In the genomic region with DNA sequence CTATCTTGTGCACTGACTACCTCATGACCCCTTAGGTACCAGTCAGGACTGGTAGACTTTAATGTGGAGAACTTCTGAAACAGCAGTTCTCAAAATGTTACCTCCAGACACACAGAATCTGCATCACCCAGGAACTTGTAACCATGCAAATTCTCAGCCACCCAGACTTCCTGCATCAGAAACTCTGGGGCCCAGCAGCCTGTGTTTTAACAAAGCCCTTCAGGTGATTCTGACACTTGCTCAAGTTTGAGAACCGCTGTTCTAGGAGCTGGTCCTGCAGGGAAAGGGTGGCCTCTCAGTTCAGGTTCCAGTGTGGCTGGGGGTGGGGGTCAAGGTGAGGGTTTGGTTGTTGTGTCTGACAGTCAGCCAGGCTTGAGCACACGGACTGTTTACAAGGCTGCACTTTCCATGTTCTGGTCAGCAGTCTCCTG, we compare ENCODE assay signal across 8 cellular contexts.
DNase-seq lines count a peak whose midpoint lies in the region; ATAC-seq and TF ChIP-seq lines count a peak whose summit lies in the region.

No MANE protein-coding gene starts in this region.

- peaks cover 26% of the 10 kb centered on the region for H3K36me3 Mint-ChIP-seq in central memory CD8-positive, alpha-beta T cell (ENCODE audit: insufficient read depth)

- H3K9me3 Mint-ChIP-seq in central memory CD8-positive, alpha-beta T cell, result no peaks in the 10 kb centered on the region

- H3K36me3 ChIP-seq in GM06990 (ENCODE audit: control insufficient read depth, insufficient read depth, low read length), result peaks cover 15% of the 10 kb centered on the region
- peaks cover 50% of the 10 kb centered on the region for H3K36me3 ChIP-seq in KOPT-K1 (ENCODE audit: insufficient read depth, low read length)

- peak overlapping the region; percentile 98 for H3K27ac Mint-ChIP-seq in central memory CD8-positive, alpha-beta T cell (ENCODE audit: low read depth)

- no peaks in the 10 kb centered on the region for H3K27me3 Mint-ChIP-seq in central memory CD8-positive, alpha-beta T cell

- H3K9me3 ChIP-seq in KOPT-K1 (ENCODE audit: insufficient read depth, low read length, poor library complexity, severe bottlenecking), result peaks cover 17% of the 10 kb centered on the region

- H3K4me1 Mint-ChIP-seq in central memory CD8-positive, alpha-beta T cell, result peaks cover 50% of the 10 kb centered on the region

- no peak for TF ChIP-seq CTCF in GM06990 (IDR thresholded peaks at IDR 0.05; ENCODE audit: insufficient read depth, low read length, poor library complexity, severe bottlenecking)

- H3K4me3 ChIP-seq in GM06990 (replicated peaks; ENCODE audit: low read depth, low read length), result peak overlapping the region; percentile 74

- DNase-seq in GM06990 (ENCODE audit: extremely low read depth, insufficient read length), result peak; percentile 48
- DNase-seq in central memory CD8-positive, alpha-beta T cell (ENCODE audit: low spot score in 2 of 2), result no peak
- DNase-seq in stimulated activated CD4-positive, alpha-beta T cell treated with anti-CD3 and anti-CD28 coated beads, Interleukin-1b, Interleukin-23, amount 100 ng/mL, for 48 hours, result peak; percentile 55
- no peak for DNase-seq in RKO (ENCODE audit: low spot score)
- no peak for DNase-seq in ecto neural progenitor cell (ENCODE audit: low spot score)
- no peak for DNase-seq in NCI-H2196 (lab: John Stamatoyannopoulos, UW; ENCODE audit: unreplicated experiment)

- peak overlapping the region; percentile 99 for H3K4me3 Mint-ChIP-seq in central memory CD8-positive, alpha-beta T cell

- peak; percentile 47 for ATAC-seq in GM21390 (IDR thresholded peaks at IDR 0.05; ENCODE audit: unreplicated experiment)
- ATAC-seq in central memory CD8-positive, alpha-beta T cell (replicated peaks; ENCODE audit: extremely low read depth, poor library complexity, severe bottlenecking), result peak; percentile 38

- H3K27me3 ChIP-seq in GM06990 (replicated peaks; ENCODE audit: control insufficient read depth, insufficient read depth, low read length), result no peaks in the 10 kb centered on the region

- H3K27ac ChIP-seq in KOPT-K1 (ENCODE audit: low read depth, low read length, poor library complexity, severe bottlenecking), result peak overlapping the region; percentile 89

Comparison
In these comparisons a context has a peak if more than half of its experiments do, and no peak if none do; other contexts are left out.
1. DNase-seq: peak in GM06990 (single experiment) and stimulated activated CD4-positive, alpha-beta T cell treated with anti-CD3 and anti-CD28 coated beads, Interleukin-1b, Interleukin-23, amount 100 ng/mL, for 48 hours (single experiment); none in central memory CD8-positive, alpha-beta T cell (0 of 2), RKO (single experiment), ecto neural progenitor cell (single experiment) and NCI-H2196 (single experiment).